Comparison of ENCODE assay signal across 23 cellular contexts in genomic region chr6:151609146-151609962, GRCh38.
A peak's percentile ranks its signal among the peaks of the same experiment; 100 is the strongest.
DNase-seq lines count a peak whose midpoint lies in the region; ATAC-seq, FAIRE-seq and TF ChIP-seq lines count a peak whose summit lies in the region.
"Had no signal": no experiment of that assay in that cellular context is flagged by ENCODE, and none has a peak within 500 bp of the region (broad histone marks: within the 10 kb centered on the region; RNA-seq: fewer than 3 reads in every experiment).

No MANE protein-coding gene starts in this region.

- no peak for DNase-seq in H9
- peak; percentile 9 for DNase-seq in fibroblast of mammary gland (ENCODE audit: low read depth)
- DNase-seq in kidney = peak; percentile 80
- peak in 1 of 2 donors; percentile 33 for DNase-seq in gastrocnemius medialis
- no peak for DNase-seq in stimulated activated CD4-positive, alpha-beta T cell treated with anti-CD3 and anti-CD28 coated beads, Interleukin-15, amount 100 ng/mL, for 24 hours
- no peak for DNase-seq in NCI-H446 treated with DMSO at 0.1 percent for 48 hours (lab: John Stamatoyannopoulos, UW)
- no peak for DNase-seq in activated T-helper 1 cell treated with anti-CD3 and anti-CD28 coated beads, Interleukin-12 subunit alpha, Interleukin-12 subunit beta, Interleukin-2, Interleukin-4 antibody, amounts not matched to agents 30 ng/mL and 10 ng/mL and 1 ng/mL, durations not matched to agents 14 hours and 24 hours and 36 hours (ENCODE audit: low spot score)
- DNase-seq in amygdala (lab: John Stamatoyannopoulos, UW) = no peak
- DNase-seq: activated CD4-positive, alpha-beta memory T cell treated with anti-CD3 and anti-CD28 coated beads for 36 hours; activated naive CD4-positive, alpha-beta T cell; activated T-cell treated with anti-CD3 and anti-CD28 coated beads for 4 hours; C1 segment of cervical spinal cord; effector memory CD8-positive, alpha-beta T cell; hypothalamus; kidney glomerular epithelial cell; NCI-H1105 treated with DMSO at 0.1 percent for 48 hours; SJCRH30; stimulated activated naive CD4-positive, alpha-beta T cell treated with Interleukin-2 at 50 U/mL for 16 hours; upper lobe of left lung; WERI-Rb-1 had no signal

- H3K9ac ChIP-seq in H9 (ENCODE audit: extremely low read depth, insufficient read length, low read length) = no peak overlapping the region
- H3K9ac ChIP-seq in kidney (ENCODE audit: low read length in 2 of 2) = no peak overlapping the region

- H2BK120ac ChIP-seq in H9 (ENCODE audit: low read depth, low read length, poor library complexity, severe bottlenecking) = no peak overlapping the region

- no peak overlapping the region for H4K8ac ChIP-seq in H9 (replicated peaks; ENCODE audit: insufficient read length, low read depth, low read length)

- H3K4me1 Mint-ChIP-seq in H9 = peaks cover 8 to 11% of the 10 kb centered on the region in 2 experiments
- H3K4me1 Mint-ChIP-seq in activated T-helper 1 cell treated with anti-CD3 and anti-CD28 coated beads, Interleukin-12 subunit alpha, Interleukin-12 subunit beta, Interleukin-2, Interleukin-4 antibody, amounts not matched to agents 30 ng/mL and 10 ng/mL and 1 ng/mL, durations not matched to agents 14 hours and 24 hours and 36 hours (ENCODE audit: low read depth) = no peaks in the 10 kb centered on the region

- no peak overlapping the region for H3T11ph ChIP-seq in H9 (ENCODE audit: low read length)

- TF ChIP-seq CTCF in H9 (conservative IDR thresholded peaks at IDR 0.05) (no peak), fibroblast of mammary gland (conservative IDR thresholded peaks at IDR 0.05; ENCODE audit: control insufficient read depth, insufficient read depth, low read depth, low read length) (no peak), kidney (IDR thresholded peaks at IDR 0.05; ENCODE audit: borderline replicate concordance, extremely low read depth, insufficient read depth) (no peak), gastrocnemius medialis (IDR thresholded peaks at IDR 0.05 in 4 of 5, conservative IDR thresholded peaks at IDR 0.05 in 1 of 5) (no peak)

- H3K9me3 ChIP-seq in H9 (ENCODE audit: control insufficient read depth, low read depth, low read length) (no peaks in the 10 kb centered on the region), kidney (ENCODE audit: control insufficient read depth in 1 of 2, low read length in 2 of 2) (no peaks in the 10 kb centered on the region), gastrocnemius medialis (no peaks in the 10 kb centered on the region)
- H3K9me3 ChIP-seq: neutrophil, SJCRH30, upper lobe of left lung had no signal

- peak overlapping the region; percentile 0 to 4 (median 1); a peak in 1 of 7 replicates for H3K27ac Mint-ChIP-seq in H9
- H3K27ac Mint-ChIP-seq in activated T-helper 1 cell treated with anti-CD3 and anti-CD28 coated beads, Interleukin-12 subunit alpha, Interleukin-12 subunit beta, Interleukin-2, Interleukin-4 antibody, amounts not matched to agents 30 ng/mL and 10 ng/mL and 1 ng/mL, durations not matched to agents 14 hours and 24 hours and 36 hours = no peak overlapping the region
- H3K27ac Mint-ChIP-seq: activated CD4-positive, alpha-beta memory T cell treated with anti-CD3 and anti-CD28 coated beads for 36 hours; effector memory CD8-positive, alpha-beta T cell; T-helper 1 cell treated with Interleukin-12 subunit alpha and Interleukin-12 subunit beta and Interleukin-4 antibody, amounts not matched to agents 30 μg/mL and 1 μg/mL, for 36 hours had no signal

- H2AK5ac ChIP-seq in H9 (ENCODE audit: insufficient read length, low read length) = no peak overlapping the region

- H3K4me2 ChIP-seq in H9 (ENCODE audit: insufficient read depth, insufficient read length, low read length) = no peak overlapping the region

- peak; percentile 44 to 47 for ATAC-seq in gastrocnemius medialis
- ATAC-seq: effector memory CD8-positive, alpha-beta T cell had no signal

- in situ Hi-C loops in gastrocnemius medialis (cut with MboI; ENCODE audit: low sequenced_read_pairs in 4 of 4) = no loop called here

- no peaks in the 10 kb centered on the region for H3K27me3 ChIP-seq in H9 (ENCODE audit: insufficient read depth, low read length)
- no peaks in the 10 kb centered on the region for H3K27me3 ChIP-seq in gastrocnemius medialis
- H3K27me3 ChIP-seq: neutrophil, SJCRH30, upper lobe of left lung had no signal

- H4K5ac ChIP-seq in H9 (ENCODE audit: insufficient read length, low read depth, low read length) = no peak overlapping the region

- H3K4me3 ChIP-seq in fibroblast of mammary gland (ENCODE audit: control insufficient read depth, low read depth, low read length) (no peak overlapping the region), kidney (ENCODE audit: low read length in 2 of 2) (no peak overlapping the region), gastrocnemius medialis (no peak overlapping the region)
- H3K4me3 ChIP-seq: SJCRH30, upper lobe of left lung had no signal

- H3K36me3 ChIP-seq in kidney (ENCODE audit: control insufficient read depth in 1 of 2, insufficient read depth in 2 of 2, low read length in 2 of 2) (no peaks in the 10 kb centered on the region), gastrocnemius medialis (no peaks in the 10 kb centered on the region)
- H3K36me3 ChIP-seq: neutrophil, SJCRH30, upper lobe of left lung, WERI-Rb-1 had no signal

- no peaks in the 10 kb centered on the region for H3K79me1 ChIP-seq in H9 (ENCODE audit: insufficient read depth, low read depth, low read length, poor library complexity, severe bottlenecking)

- H3K4me1 ChIP-seq in H9 (ENCODE audit: insufficient read depth, low read length) (no peaks in the 10 kb centered on the region; the same call in 1 of the 2 replicates), kidney (ENCODE audit: control insufficient read depth in 1 of 2, insufficient read depth in 1 of 2, low read depth in 1 of 2, low read length in 2 of 2) (peaks cover 0 to 2% of the 10 kb centered on the region in 2 donors), gastrocnemius medialis (no peaks in the 10 kb centered on the region)
- H3K4me1 ChIP-seq: SJCRH30, upper lobe of left lung had no signal

- H3K56ac ChIP-seq in H9 (ENCODE audit: insufficient read length, low read depth, low read length) = no peak overlapping the region

- no peaks in the 10 kb centered on the region; a peak in 1 of 5 replicates for H3K9me3 Mint-ChIP-seq in H9
- H3K9me3 Mint-ChIP-seq in activated T-helper 1 cell treated with anti-CD3 and anti-CD28 coated beads, Interleukin-12 subunit alpha, Interleukin-12 subunit beta, Interleukin-2, Interleukin-4 antibody, amounts not matched to agents 30 ng/mL and 10 ng/mL and 1 ng/mL, durations not matched to agents 14 hours and 24 hours and 36 hours = no peaks in the 10 kb centered on the region
- H3K9me3 Mint-ChIP-seq: activated CD4-positive, alpha-beta memory T cell treated with anti-CD3 and anti-CD28 coated beads for 36 hours; effector memory CD8-positive, alpha-beta T cell; T-helper 1 cell treated with Interleukin-12 subunit alpha and Interleukin-12 subunit beta and Interleukin-4 antibody, amounts not matched to agents 30 μg/mL and 1 μg/mL, for 36 hours had no signal

- H3K18ac ChIP-seq in H9 (ENCODE audit: insufficient read length, low read depth, low read length) = no peak overlapping the region

- no peak for FAIRE-seq in kidney (lab: Jason Lieb, UNC)
- FAIRE-seq: H54 had no signal

- H3K27ac ChIP-seq in H9 (ENCODE audit: insufficient read length, low read depth, low read length) = no peak overlapping the region
- H3K27ac ChIP-seq in kidney (ENCODE audit: low read depth in 2 of 2, low read length in 2 of 2) = no peak overlapping the region
- H3K27ac ChIP-seq in gastrocnemius medialis = no peak overlapping the region
- H3K27ac ChIP-seq: neutrophil, SJCRH30, upper lobe of left lung, WERI-Rb-1 had no signal

- H3K36me3 Mint-ChIP-seq in H9 (ENCODE audit: insufficient read depth in 1 of 3, low read depth in 3 of 3) = no peaks in the 10 kb centered on the region; a peak in 2 of 7 replicates
- no peaks in the 10 kb centered on the region for H3K36me3 Mint-ChIP-seq in activated T-helper 1 cell treated with anti-CD3 and anti-CD28 coated beads, Interleukin-12 subunit alpha, Interleukin-12 subunit beta, Interleukin-2, Interleukin-4 antibody, amounts not matched to agents 30 ng/mL and 10 ng/mL and 1 ng/mL, durations not matched to agents 14 hours and 24 hours and 36 hours (ENCODE audit: low read depth)
- H3K36me3 Mint-ChIP-seq: activated CD4-positive, alpha-beta memory T cell treated with anti-CD3 and anti-CD28 coated beads for 36 hours had no signal

- no CpG with 5 or more reads among the region's 4 CpGs for WGBS in H9 (ENCODE audit: extremely low coverage, insufficient read length, low lambda C conversion rate)

- no peak overlapping the region for H3K4me3 Mint-ChIP-seq in H9
- H3K4me3 Mint-ChIP-seq in activated T-helper 1 cell treated with anti-CD3 and anti-CD28 coated beads, Interleukin-12 subunit alpha, Interleukin-12 subunit beta, Interleukin-2, Interleukin-4 antibody, amounts not matched to agents 30 ng/mL and 10 ng/mL and 1 ng/mL, durations not matched to agents 14 hours and 24 hours and 36 hours = no peak overlapping the region
- H3K4me3 Mint-ChIP-seq: activated CD4-positive, alpha-beta memory T cell treated with anti-CD3 and anti-CD28 coated beads for 36 hours; effector memory CD8-positive, alpha-beta T cell; T-helper 1 cell treated with Interleukin-12 subunit alpha and Interleukin-12 subunit beta and Interleukin-4 antibody, amounts not matched to agents 30 μg/mL and 1 μg/mL, for 36 hours had no signal

- no peaks in the 10 kb centered on the region for H4K20me1 ChIP-seq in H9 (ENCODE audit: control insufficient read depth, insufficient read depth, insufficient read length)

- H4K91ac ChIP-seq in H9 (ENCODE audit: insufficient read length, low read depth, low read length) = no peak overlapping the region

- no peak overlapping the region for H3K4ac ChIP-seq in H9 (ENCODE audit: low read depth, low read length)

- H3K14ac ChIP-seq in H9 (ENCODE audit: insufficient read depth, low read length) = no peak overlapping the region

- H2BK5ac ChIP-seq in H9 (ENCODE audit: insufficient read length, low read length) = no peak overlapping the region

- H3K27me3 Mint-ChIP-seq in H9 (ENCODE audit: low read depth) = no peaks in the 10 kb centered on the region
- H3K27me3 Mint-ChIP-seq in activated T-helper 1 cell treated with anti-CD3 and anti-CD28 coated beads, Interleukin-12 subunit alpha, Interleukin-12 subunit beta, Interleukin-2, Interleukin-4 antibody, amounts not matched to agents 30 ng/mL and 10 ng/mL and 1 ng/mL, durations not matched to agents 14 hours and 24 hours and 36 hours (ENCODE audit: insufficient read depth) = peaks cover 17% of the 10 kb centered on the region

- intact Hi-C loops in kidney (cut with DNase I) = no loop called here
- intact Hi-C loops in gastrocnemius medialis (cut with DNase I; ENCODE audit: low total_unique reads) = no loop called here
- intact Hi-C loops in activated T-helper 1 cell treated with anti-CD3 and anti-CD28 coated beads, Interleukin-12 subunit alpha, Interleukin-12 subunit beta, Interleukin-2, Interleukin-4 antibody, amounts not matched to agents 30 ng/mL and 10 ng/mL and 1 ng/mL, durations not matched to agents 14 hours and 24 hours and 36 hours (cut with micrococcal nuclease) = no loop called here

- TF ChIP-seq POLR2A in gastrocnemius medialis (IDR thresholded peaks at IDR 0.05) = no peak

- no peaks in the 10 kb centered on the region for H3K79me2 ChIP-seq in H9 (ENCODE audit: insufficient read depth, low read length)

- H2AFZ ChIP-seq in H9 (ENCODE audit: low read length) = peak overlapping the region; percentile 85

- no peak overlapping the region for H2BK12ac ChIP-seq in H9 (ENCODE audit: insufficient read length, low read depth, low read length)

- H3K23ac ChIP-seq in H9 (ENCODE audit: insufficient read length, low read depth, low read length) = no peak overlapping the region

- H3K23me2 ChIP-seq in H9 (ENCODE audit: insufficient read length, low read depth, low read length, poor library complexity, severe bottlenecking) = no peaks in the 10 kb centered on the region

- no peak overlapping the region for H2BK20ac ChIP-seq in H9 (ENCODE audit: low read depth, low read length, poor library complexity, severe bottlenecking)

- no peak overlapping the region for H2BK15ac ChIP-seq in H9 (ENCODE audit: low read depth, low read length)

Comparison
In these comparisons a context has a peak if more than half of its experiments do, and no peak if none do; other contexts are left out.
1. DNase-seq: peak in fibroblast of mammary gland (single experiment) and kidney (single experiment); none in H9 (single experiment), stimulated activated CD4-positive, alpha-beta T cell treated with anti-CD3 and anti-CD28 coated beads, Interleukin-15, amount 100 ng/mL, for 24 hours (single experiment), NCI-H446 treated with DMSO at 0.1 percent for 48 hours (single experiment), activated T-helper 1 cell treated with anti-CD3 and anti-CD28 coated beads, Interleukin-12 subunit alpha, Interleukin-12 subunit beta, Interleukin-2, Interleukin-4 antibody, amounts not matched to agents 30 ng/mL and 10 ng/mL and 1 ng/mL, durations not matched to agents 14 hours and 24 hours and 36 hours (single experiment) and amygdala (0 of 56).